24 cellular contexts compared by ENCODE assay signal in the genomic region with DNA sequence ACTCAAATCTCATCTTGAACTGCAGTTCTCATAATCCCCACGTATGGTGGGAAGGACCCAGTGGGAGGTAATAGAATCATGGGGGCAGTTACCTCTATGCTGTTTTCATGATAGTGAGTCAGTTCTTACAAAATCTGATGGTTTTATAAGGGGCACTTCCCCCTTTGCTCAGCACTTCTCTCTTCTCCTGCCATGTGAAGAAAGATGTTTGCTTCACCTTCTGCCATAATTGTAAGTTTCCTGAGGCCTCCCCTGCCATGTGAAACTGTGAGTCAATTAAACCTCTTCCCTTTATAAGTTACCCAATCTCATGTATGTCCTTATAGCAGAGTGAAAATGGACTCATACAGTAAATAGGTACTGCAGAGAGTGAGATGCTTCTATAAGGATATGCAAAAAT.
"Had no signal": no experiment of that assay in that cellular context is flagged by ENCODE, and none has a peak within 500 bp of the region (broad histone marks: within the 10 kb centered on the region; RNA-seq: fewer than 3 reads in every experiment).

No MANE protein-coding gene starts in this region.

- ATAC-seq: activated T-cell treated with anti-CD3 and anti-CD28 coated beads, Interleukin-2, amount 50 U/mL, for 4 hours; activated T-helper 17 cell treated with anti-CD3 and anti-CD28 coated beads, Interleukin-2, amount 50 U/mL, for 72 hours; gastroesophageal sphincter; mucosa of descending colon; natural killer cell treated with Interleukin-12 subunit alpha and Interleukin-12 subunit beta and Interleukin-15 and Interleukin-18, amount 100 ng/mL, for 72 hours; stimulated activated naive B cell treated with anti-CD40 and anti-IgM and Interleukin-4, amounts not matched to agents 10 μg/mL and 1 μg/mL and 100 μg/mL, for 72 hours had no signal

- H3K27me3 ChIP-seq: gastroesophageal sphincter, hepatocyte, right atrium auricular region, stomach, suprapubic skin, tibial artery had no signal

- DNase-seq: activated CD4-positive, alpha-beta memory T cell treated with anti-CD3 and anti-CD28 coated beads, Interleukin-2, amount 10 ng/mL, durations not matched to agents 7 days and 5 days; activated CD4-positive, alpha-beta T cell treated with anti-CD3 and anti-CD28 coated beads, Interleukin-2, amount 10 ng/mL, durations not matched to agents 7 days and 5 days; activated CD4-positive, CD25-positive, alpha-beta regulatory T cell treated with anti-CD3 and anti-CD28 coated beads, Interleukin-2, amount 50 U/mL, for 72 hours; activated gamma-delta T cell treated with Interleukin-2 at 50 U/mL for 16 hours; activated naive CD4-positive, alpha-beta T cell treated with anti-CD3 and anti-CD28 coated beads, Interleukin-2, amount 50 U/mL, for 16 hours; activated T-cell treated with anti-CD3 and anti-CD28 coated beads, Interleukin-2, amount 50 U/mL, for 4 hours; amniotic stem cell; caudate nucleus; cortex of kidney; islet precursor cell; left ventricle myocardium superior; mucosa of descending colon; stimulated activated CD4-positive, alpha-beta T cell treated with anti-CD3 and anti-CD28 coated beads, Interleukin-1b, Interleukin-23, amount 100 ng/mL, for 48 hours; stimulated activated naive B cell treated with anti-CD40 and anti-IgM and Interleukin-4, amounts not matched to agents 10 μg/mL and 1 μg/mL and 100 μg/mL, for 72 hours; stomach; tibial artery; WERI-Rb-1 had no signal

- H3K4me3 ChIP-seq: gastroesophageal sphincter, hepatocyte, mucosa of descending colon, right atrium auricular region, smooth muscle cell, stomach, suprapubic skin, tibial artery had no signal

- H3K9me3 ChIP-seq: gastroesophageal sphincter, mucosa of descending colon, suprapubic skin had no signal

- H3K36me3 ChIP-seq: gastroesophageal sphincter, right atrium auricular region, stomach, suprapubic skin, tibial artery, WERI-Rb-1 had no signal

- H3K4me1 ChIP-seq: gastroesophageal sphincter, right atrium auricular region, stomach, suprapubic skin, tibial artery had no signal

- H3K27ac ChIP-seq: gastroesophageal sphincter, hepatocyte, right atrium auricular region, stomach, suprapubic skin, tibial artery, WERI-Rb-1 had no signal
